ENCODE assay signal across 24 cellular contexts in genomic region chr12:2429032-2429431, GRCh38.
DNase-seq lines count a peak whose midpoint lies in the region; ATAC-seq and TF ChIP-seq lines count a peak whose summit lies in the region.
"Had no signal": no experiment of that assay in that cellular context is flagged by ENCODE, and none has a peak within 500 bp of the region (broad histone marks: within the 10 kb centered on the region; RNA-seq: fewer than 3 reads in every experiment).

No MANE protein-coding gene starts in this region.

- no peak for TF ChIP-seq POLR2A in uterus (IDR thresholded peaks at IDR 0.05)

- H3K27ac ChIP-seq in uterus (peak overlapping the region; percentile 71 to 77), foreskin keratinocyte (no peak overlapping the region)
- H3K27ac ChIP-seq: 22Rv1, adrenal gland, parathyroid adenoma, PC-9, SJCRH30, VCaP had no signal

- intact Hi-C loops in uterus (cut with DNase I; ENCODE audit: low total_unique reads), result no loop called here

- H3K27me3 ChIP-seq in NT2/D1 (ENCODE audit: insufficient read depth, insufficient read length) (peaks cover 4% of the 10 kb centered on the region), uterus (no peaks in the 10 kb centered on the region), foreskin keratinocyte (no peaks in the 10 kb centered on the region)
- H3K27me3 ChIP-seq: adrenal gland, gastroesophageal sphincter had no signal

- no peaks in the 10 kb centered on the region for H3K36me3 ChIP-seq in NT2/D1 (ENCODE audit: insufficient read depth, insufficient read length, low read length)
- H3K36me3 ChIP-seq in uterus, result no peaks in the 10 kb centered on the region
- H3K36me3 ChIP-seq: adrenal gland, gastroesophageal sphincter, SJCRH30 had no signal

- no peak for ATAC-seq in foreskin keratinocyte
- ATAC-seq in HG02852 (IDR thresholded peaks at IDR 0.05; ENCODE audit: unreplicated experiment), result no peak
- ATAC-seq: gastroesophageal sphincter; stimulated activated effector memory CD8-positive, alpha-beta T cell treated with anti-CD3 and anti-CD28 coated beads, Interleukin-12 subunit alpha, Interleukin-12 subunit beta, amount 100 ng/mL, for 72 hours; T-helper 17 cell had no signal

- TF ChIP-seq CTCF in fibroblast of the aortic adventitia (IDR thresholded peaks at IDR 0.05; ENCODE audit: insufficient read depth, low read length) (no peak), uterus (IDR thresholded peaks at IDR 0.05) (no peak), foreskin keratinocyte (conservative IDR thresholded peaks at IDR 0.05) (no peak)

- H3K9me3 ChIP-seq in NT2/D1 (ENCODE audit: insufficient read depth, low read length), result peaks cover 23% of the 10 kb centered on the region; the same call in 1 of the 2 replicates
- H3K9me3 ChIP-seq in uterus, result no peaks in the 10 kb centered on the region
- H3K9me3 ChIP-seq: adrenal gland, gastroesophageal sphincter, SJCRH30 had no signal

- H3K9ac ChIP-seq in NT2/D1 (ENCODE audit: insufficient read length, low read depth), result no peak overlapping the region
- H3K9ac ChIP-seq: parathyroid adenoma had no signal

- DNase-seq in NCI-H2029 (lab: John Stamatoyannopoulos, UW), result peak; percentile 2
- no peak for DNase-seq in NCI-H2029 treated with DMSO at 0.1 percent for 48 hours (lab: John Stamatoyannopoulos, UW)
- peak; percentile 38 for DNase-seq in NT2/D1 (ENCODE audit: low read depth, low spot score)
- peak; percentile 63 for DNase-seq in fibroblast of the aortic adventitia (ENCODE audit: low read depth)
- DNase-seq in uterus, result peak; percentile 33 to 65
- no peak for DNase-seq in foreskin keratinocyte
- no peak for DNase-seq in CD1c-positive myeloid dendritic cell (ENCODE audit: extremely low spot score)
- DNase-seq: activated CD4-positive, alpha-beta T cell treated with anti-CD3 and anti-CD28 coated beads, Interleukin-2, amount 50 U/mL, for 1 hour; Caco-2; DND-41; GOT3; Kasumi-1; kidney; NCI-H526 treated with DMSO at 0.1 percent for 48 hours; PC-9; SJCRH30; T-helper 17 cell had no signal

- H3K4me3 ChIP-seq in NT2/D1 (ENCODE audit: insufficient read length, low read depth), result no peak overlapping the region
- no peak overlapping the region for H3K4me3 ChIP-seq in fibroblast of the aortic adventitia (ENCODE audit: low read depth, low read length)
- no peak overlapping the region for H3K4me3 ChIP-seq in uterus
- H3K4me3 ChIP-seq: adrenal gland, gastroesophageal sphincter, PC-9, SJCRH30 had no signal

- H3K4me1 ChIP-seq in NT2/D1 (ENCODE audit: insufficient read depth, insufficient read length) (peaks cover 4% of the 10 kb centered on the region), uterus (peaks cover 3 to 7% of the 10 kb centered on the region in 2 donors), foreskin keratinocyte (no peaks in the 10 kb centered on the region)
- H3K4me1 ChIP-seq: Caco-2, parathyroid adenoma, SJCRH30 had no signal

Comparison
In these comparisons a context has a peak if more than half of its experiments do, and no peak if none do; other contexts are left out.
1. DNase-seq: peak in NCI-H2029 (single experiment), NT2/D1 (single experiment), fibroblast of the aortic adventitia (single experiment) and uterus (2 of 2); none in NCI-H2029 treated with DMSO at 0.1 percent for 48 hours (single experiment), foreskin keratinocyte (0 of 2) and CD1c-positive myeloid dendritic cell (single experiment).